Comparison of ENCODE assay signal across 17 cellular contexts in genomic region chr14:102605026-102605425, GRCh38. TPM values are rescaled to one million over a fixed set of nuclear protein-coding genes. Genes with fewer than 3 reads are reported as not detected.
A peak's percentile ranks its signal among the peaks of the same experiment; 100 is the strongest.
DNase-seq lines count a peak whose midpoint lies in the region; ATAC-seq and TF ChIP-seq lines count a peak whose summit lies in the region.
"Had no signal": no experiment of that assay in that cellular context is flagged by ENCODE, and none has a peak within 500 bp of the region (broad histone marks: within the 10 kb centered on the region; RNA-seq: fewer than 3 reads in every experiment).

No MANE protein-coding gene starts in this region.

- WGBS in transverse colon (ENCODE audit: low coverage in 1 of 2), 2 donors, result 89 to 90% methylated on average over 2 of the region's 2 CpGs
- WGBS in hepatocyte (ENCODE audit: low lambda C conversion rate, missing lambda C conversion rate), result 72% methylated on average over 2 of the region's 2 CpGs

- H3K27ac ChIP-seq in BLaER1 (no peak overlapping the region), left lung (peak overlapping the region in 1 of 2 donors; percentile 48), transverse colon (no peak overlapping the region), hepatocyte (no peak overlapping the region)
- H3K27ac ChIP-seq: ascending aorta, HL-60 had no signal

- in situ Hi-C loops in T47D (cut with HindIII; ENCODE audit: low pct_unique_long_range_greater_than_20kb, low sequenced_read_pairs), result no loop called here
- in situ Hi-C loops in transverse colon (cut with MboI; ENCODE audit: low pct_ligation_motif_present in 1 of 4, low pct_unique_long_range_greater_than_20kb in 1 of 4, low sequenced_read_pairs in 3 of 4), result no loop called here

- peaks cover 31% of the 10 kb centered on the region for H3K36me3 ChIP-seq in BLaER1
- H3K36me3 ChIP-seq in Loucy (ENCODE audit: insufficient read depth, low read length), result no peaks in the 10 kb centered on the region
- peaks cover 0 to 2% of the 10 kb centered on the region in 2 donors for H3K36me3 ChIP-seq in left lung
- H3K36me3 ChIP-seq in transverse colon, result no peaks in the 10 kb centered on the region
- H3K36me3 ChIP-seq in hepatocyte (replicated peaks; ENCODE audit: insufficient read depth, low read depth), result no peaks in the 10 kb centered on the region
- H3K36me3 ChIP-seq: ascending aorta had no signal

- H3K9ac ChIP-seq in BLaER1 (no peak overlapping the region), Loucy (ENCODE audit: low read depth, low read length, poor library complexity, severe bottlenecking) (no peak overlapping the region)

- intact Hi-C loops in left lung (cut with DNase I), result no loop called here
- intact Hi-C loops in transverse colon (cut with DNase I; ENCODE audit: low total_unique reads), result no loop called here

- H4K20me1 ChIP-seq in BLaER1 (peaks cover 99% of the 10 kb centered on the region), Loucy (ENCODE audit: insufficient read depth, low read length, poor library complexity, severe bottlenecking) (peaks cover 78% of the 10 kb centered on the region), hepatocyte (ENCODE audit: insufficient read depth, poor library complexity, severe bottlenecking) (peaks cover 98% of the 10 kb centered on the region)

- H3K9me3 ChIP-seq in BLaER1 (no peaks in the 10 kb centered on the region), Loucy (ENCODE audit: insufficient read depth, low read depth, low read length) (no peaks in the 10 kb centered on the region), left lung (no peaks in the 10 kb centered on the region), transverse colon (no peaks in the 10 kb centered on the region), hepatocyte (ENCODE audit: low read depth) (no peaks in the 10 kb centered on the region)
- H3K9me3 ChIP-seq: ascending aorta had no signal

- peak; percentile 29 for ATAC-seq in left lung
- ATAC-seq: natural killer cell, T-helper 17 cell had no signal

- H2AFZ ChIP-seq in Loucy (ENCODE audit: low read length) (no peak overlapping the region), hepatocyte (no peak overlapping the region)

- no peaks in the 10 kb centered on the region for H3K9me2 ChIP-seq in Loucy (replicated peaks; ENCODE audit: low read depth, low read length)
- H3K9me2 ChIP-seq in hepatocyte (replicated peaks; ENCODE audit: insufficient read depth), result no peaks in the 10 kb centered on the region

- H3K4me3 ChIP-seq in BLaER1 (no peak overlapping the region), Loucy (ENCODE audit: low read length, poor library complexity, severe bottlenecking) (no peak overlapping the region), left lung (no peak overlapping the region), transverse colon (no peak overlapping the region), hepatocyte (no peak overlapping the region)
- H3K4me3 ChIP-seq: ascending aorta had no signal

- TF ChIP-seq CTCF in Loucy (conservative IDR thresholded peaks at IDR 0.05; ENCODE audit: low read length) (no peak), left lung (IDR thresholded peaks at IDR 0.05) (no peak), transverse colon (IDR thresholded peaks at IDR 0.05) (no peak), hepatocyte (IDR thresholded peaks at IDR 0.05; ENCODE audit: poor library complexity) (no peak)

- H3K4me1 ChIP-seq in BLaER1 (peaks cover 97% of the 10 kb centered on the region), Loucy (ENCODE audit: insufficient read depth, low read length, poor library complexity, severe bottlenecking) (peaks cover 20% of the 10 kb centered on the region), left lung (peaks cover 0 to 63% of the 10 kb centered on the region in 2 donors), transverse colon (peaks cover 0 to 36% (median 13%) of the 10 kb centered on the region in 4 donors), hepatocyte (ENCODE audit: insufficient read depth) (peaks cover 27% of the 10 kb centered on the region)
- H3K4me1 ChIP-seq: ascending aorta had no signal

- H3K27me3 ChIP-seq in BLaER1, result no peaks in the 10 kb centered on the region
- H3K27me3 ChIP-seq in Loucy (ENCODE audit: insufficient read depth, low read length, poor library complexity, severe bottlenecking), result no peaks in the 10 kb centered on the region
- H3K27me3 ChIP-seq in left lung, result no peaks in the 10 kb centered on the region
- no peaks in the 10 kb centered on the region for H3K27me3 ChIP-seq in transverse colon
- no peaks in the 10 kb centered on the region for H3K27me3 ChIP-seq in hepatocyte
- H3K27me3 ChIP-seq: ascending aorta had no signal

- TF ChIP-seq EP300 in transverse colon (IDR thresholded peaks at IDR 0.05; ENCODE audit: low read depth), result no peak

- DNase-seq in T47D (ENCODE audit: low read depth in 1 of 2, low spot score in 1 of 2), result peak; percentile 84 to 91
- DNase-seq in left lung, result no peak
- DNase-seq in AG08396 (ENCODE audit: low spot score), result no peak
- no peak for DNase-seq in NCI-H345 treated with DMSO at 0.1 percent for 48 hours (lab: John Stamatoyannopoulos, UW; ENCODE audit: unreplicated experiment)
- DNase-seq in transverse colon, result no peak
- no peak for DNase-seq in hepatocyte (ENCODE audit: low spot score)
- DNase-seq: activated CD4-positive, alpha-beta T cell treated with anti-CD3 and anti-CD28 coated beads for 1 hour; activated effector memory CD4-positive, alpha-beta T cell treated with anti-CD3 and anti-CD28 coated beads, Interleukin-2, amount 50 U/mL, for 16 hours; natural killer cell; NCI-H2029; NCI-H526 treated with DMSO at 0.1 percent for 48 hours; RPMI8226; T-helper 17 cell had no signal

- TF ChIP-seq POLR2A in transverse colon (IDR thresholded peaks at IDR 0.05), result no peak

- H3F3A ChIP-seq in Loucy (ENCODE audit: low read depth), result no peaks in the 10 kb centered on the region

- peaks cover 99% of the 10 kb centered on the region for H3K79me2 ChIP-seq in Loucy (ENCODE audit: insufficient read depth, low read length)
- H3K79me2 ChIP-seq in hepatocyte, result peaks cover 100% of the 10 kb centered on the region

- H3K4me2 ChIP-seq in BLaER1 (peak overlapping the region; percentile 81), Loucy (ENCODE audit: low read depth, low read length, poor library complexity, severe bottlenecking) (peak overlapping the region; percentile 6), hepatocyte (no peak overlapping the region)

RNA-seq across cellular contexts. Expression of gene RCOR1, which starts 12.6 kb away (rescaled TPM):
- 10 to 100 TPM; 33.2 to 38.3 TPM for total RNA-seq in left lung
- 10 to 100 TPM; 15.7 to 31.0 (median 25.8) TPM for total RNA-seq in transverse colon
- 27.0 and 30.2 TPM in 2 replicates for total RNA-seq in hepatocyte
- polyA plus RNA-seq in hepatocyte, result 9.9 and 12.2 TPM in 2 replicates

Comparison
In these comparisons a context has a peak if more than half of its experiments do, and no peak if none do; other contexts are left out.
1. DNase-seq: peak in T47D (2 of 2); none in left lung (0 of 2), AG08396 (single experiment), NCI-H345 treated with DMSO at 0.1 percent for 48 hours (single experiment), transverse colon (single experiment) and hepatocyte (single experiment).